In the genomic region with DNA sequence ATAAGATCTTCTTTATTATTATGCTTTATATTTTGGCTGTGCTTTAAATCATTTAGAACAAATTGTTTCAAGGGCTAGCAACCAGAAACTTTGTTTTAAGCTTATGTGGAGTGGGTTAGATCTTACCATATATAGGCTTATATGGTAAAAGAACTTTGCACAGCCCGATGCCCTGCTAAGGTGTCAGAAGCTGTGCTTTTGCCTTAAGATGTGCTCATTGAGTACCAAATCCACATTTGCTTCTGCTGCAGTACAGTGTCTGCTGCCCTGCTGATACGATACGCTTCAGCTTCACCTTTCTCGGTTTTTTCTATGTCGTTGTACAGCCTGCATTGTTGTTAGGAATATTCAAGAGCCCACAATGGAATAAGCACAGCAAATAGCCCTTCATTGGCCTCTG, we compare ENCODE assay signal across 26 cellular contexts. TPM values are rescaled to one million over a fixed set of nuclear protein-coding genes. Genes with fewer than 3 reads are reported as not detected.
DNase-seq lines count a peak whose midpoint lies in the region; ATAC-seq and TF ChIP-seq lines count a peak whose summit lies in the region.
"Had no signal": no experiment of that assay in that cellular context is flagged by ENCODE, and none has a peak within 500 bp of the region (broad histone marks: within the 10 kb centered on the region; RNA-seq: fewer than 3 reads in every experiment).

No MANE protein-coding gene starts in this region.

- H3K4me3 Mint-ChIP-seq in activated naive CD8-positive, alpha-beta T cell: peak overlapping the region; percentile 8
- no peak overlapping the region for H3K4me3 Mint-ChIP-seq in activated naive CD8-positive, alpha-beta T cell treated with anti-CD3 and anti-CD28 coated beads, Interleukin-2, amount 50 U/mL, for 24 hours
- H3K4me3 Mint-ChIP-seq in activated CD4-positive, alpha-beta memory T cell treated with anti-CD3 and anti-CD28 coated beads for 36 hours: peak overlapping the region; percentile 25
- H3K4me3 Mint-ChIP-seq in effector memory CD8-positive, alpha-beta T cell: peak overlapping the region; percentile 74 to 90

- H3K9me3 Mint-ChIP-seq in activated naive CD8-positive, alpha-beta T cell (ENCODE audit: low read depth): no peaks in the 10 kb centered on the region
- no peaks in the 10 kb centered on the region for H3K9me3 Mint-ChIP-seq in activated naive CD8-positive, alpha-beta T cell treated with anti-CD3 and anti-CD28 coated beads, Interleukin-2, amount 50 U/mL, for 24 hours
- no peaks in the 10 kb centered on the region for H3K9me3 Mint-ChIP-seq in activated CD4-positive, alpha-beta memory T cell treated with anti-CD3 and anti-CD28 coated beads for 36 hours
- H3K9me3 Mint-ChIP-seq in effector memory CD8-positive, alpha-beta T cell: no peaks in the 10 kb centered on the region
- H3K9me3 Mint-ChIP-seq: IgD-negative memory B cell had no signal

- H3K36me3 ChIP-seq in vagina: peaks cover 0 to 33% of the 10 kb centered on the region in 2 donors
- H3K36me3 ChIP-seq: neutrophil had no signal

- no peak for TF ChIP-seq POLR2A in vagina (IDR thresholded peaks at IDR 0.05)

- no peak for DNase-seq in activated naive CD8-positive, alpha-beta T cell treated with anti-CD3 and anti-CD28 coated beads, Interleukin-2, amount 50 U/mL, for 24 hours
- no peak for DNase-seq in activated CD4-positive, alpha-beta memory T cell treated with anti-CD3 and anti-CD28 coated beads for 36 hours
- DNase-seq in effector memory CD8-positive, alpha-beta T cell: no peak
- DNase-seq in vagina (ENCODE audit: extremely low spot score in 2 of 2): no peak
- no peak for DNase-seq in NOMO-1 treated with dmso at 0.1 percent for 144 hours (lab: John Stamatoyannopoulos, UW; ENCODE audit: unreplicated experiment)
- DNase-seq in SHP77 (lab: John Stamatoyannopoulos, UW): no peak
- no peak for DNase-seq in HUDEP-2 (lab: John Stamatoyannopoulos, UW; ENCODE audit: unreplicated experiment in 76 of 76)
- DNase-seq: activated CD4-positive, alpha-beta T cell treated with anti-CD3 and anti-CD28 coated beads, Interleukin-2, amount 50 U/mL, for 4 hours; amygdala; DMS153; foreskin melanocyte; GF-D8; hippocampal formation; mucosa of descending colon; NCI-H2081 treated with DMSO at 0.1 percent for 48 hours; OCI-M1; psoas muscle; SHP77 treated with DMSO at 0.1 percent for 48 hours had no signal

- peak overlapping the region; percentile 81 for H3K27ac Mint-ChIP-seq in activated naive CD8-positive, alpha-beta T cell
- H3K27ac Mint-ChIP-seq in activated naive CD8-positive, alpha-beta T cell treated with anti-CD3 and anti-CD28 coated beads, Interleukin-2, amount 50 U/mL, for 24 hours: no peak overlapping the region
- H3K27ac Mint-ChIP-seq in activated CD4-positive, alpha-beta memory T cell treated with anti-CD3 and anti-CD28 coated beads for 36 hours: peak overlapping the region; percentile 68
- peak overlapping the region; percentile 82 to 96 for H3K27ac Mint-ChIP-seq in effector memory CD8-positive, alpha-beta T cell

- no peaks in the 10 kb centered on the region for H3K36me3 Mint-ChIP-seq in activated naive CD8-positive, alpha-beta T cell
- peaks cover 15% of the 10 kb centered on the region for H3K36me3 Mint-ChIP-seq in activated naive CD8-positive, alpha-beta T cell treated with anti-CD3 and anti-CD28 coated beads, Interleukin-2, amount 50 U/mL, for 24 hours (ENCODE audit: low read depth)
- H3K36me3 Mint-ChIP-seq in activated CD4-positive, alpha-beta memory T cell treated with anti-CD3 and anti-CD28 coated beads for 36 hours: peaks cover 35% of the 10 kb centered on the region
- H3K36me3 Mint-ChIP-seq in effector memory CD8-positive, alpha-beta T cell (ENCODE audit: insufficient read depth): peaks cover 37% of the 10 kb centered on the region
- H3K36me3 Mint-ChIP-seq: IgD-negative memory B cell had no signal

- intact Hi-C loops in activated CD4-positive, alpha-beta memory T cell treated with anti-CD3 and anti-CD28 coated beads for 36 hours (cut with micrococcal nuclease): loop anchor here (1.0 to 10.0 kb wide), 2 partner anchors 46 to 1093 kb away; no protein-coding TSS in a partner anchor
- intact Hi-C loops in vagina (cut with DNase I): no loop called here

- H3K27me3 Mint-ChIP-seq in activated naive CD8-positive, alpha-beta T cell: no peaks in the 10 kb centered on the region
- no peaks in the 10 kb centered on the region for H3K27me3 Mint-ChIP-seq in activated naive CD8-positive, alpha-beta T cell treated with anti-CD3 and anti-CD28 coated beads, Interleukin-2, amount 50 U/mL, for 24 hours
- H3K27me3 Mint-ChIP-seq in activated CD4-positive, alpha-beta memory T cell treated with anti-CD3 and anti-CD28 coated beads for 36 hours: no peaks in the 10 kb centered on the region
- H3K27me3 Mint-ChIP-seq in effector memory CD8-positive, alpha-beta T cell: no peaks in the 10 kb centered on the region
- H3K27me3 Mint-ChIP-seq: IgD-negative memory B cell had no signal

- H3K27ac ChIP-seq in vagina: peak overlapping the region; percentile 47
- H3K27ac ChIP-seq: C4-2B, neutrophil, psoas muscle, suprapubic skin had no signal

- POLR2A ChIA-PET in activated CD4-positive, alpha-beta memory T cell treated with anti-CD3 and anti-CD28 coated beads for 36 hours (lab: Charles Lee): interaction anchor here (1.4 to 9.9 kb wide), 2 partner anchors 44 to 158 kb away, joined by 3 to 104 read pairs; no protein-coding TSS in a partner anchor

- H3K27me3 ChIP-seq in vagina: no peaks in the 10 kb centered on the region
- H3K27me3 ChIP-seq: neutrophil, suprapubic skin had no signal

- peaks cover 50% of the 10 kb centered on the region for H3K4me1 ChIP-seq in vagina
- H3K4me1 ChIP-seq: psoas muscle had no signal

- no peak overlapping the region for H3K4me3 ChIP-seq in vagina
- H3K4me3 ChIP-seq: mucosa of descending colon, psoas muscle, suprapubic skin had no signal

- no peaks in the 10 kb centered on the region for H3K9me3 ChIP-seq in vagina
- H3K9me3 ChIP-seq: mucosa of descending colon, neutrophil, psoas muscle, suprapubic skin had no signal

- no peak for ATAC-seq in activated naive CD8-positive, alpha-beta T cell treated with anti-CD3 and anti-CD28 coated beads, Interleukin-2, amount 50 U/mL, for 24 hours
- no peak for ATAC-seq in effector memory CD8-positive, alpha-beta T cell (replicated peaks)
- ATAC-seq: HCT116, mucosa of descending colon, psoas muscle had no signal

- TF ChIP-seq CTCF in vagina (IDR thresholded peaks at IDR 0.05): no peak

- peaks cover 77% of the 10 kb centered on the region for H3K4me1 Mint-ChIP-seq in activated naive CD8-positive, alpha-beta T cell (ENCODE audit: low read depth)
- H3K4me1 Mint-ChIP-seq in activated naive CD8-positive, alpha-beta T cell treated with anti-CD3 and anti-CD28 coated beads, Interleukin-2, amount 50 U/mL, for 24 hours: peaks cover 75% of the 10 kb centered on the region
- H3K4me1 Mint-ChIP-seq in activated CD4-positive, alpha-beta memory T cell treated with anti-CD3 and anti-CD28 coated beads for 36 hours (ENCODE audit: low read depth): peaks cover 72% of the 10 kb centered on the region
- H3K4me1 Mint-ChIP-seq in effector memory CD8-positive, alpha-beta T cell (ENCODE audit: low read depth in 2 of 2): peaks cover 55 to 63% of the 10 kb centered on the region in 2 donors

- CTCF ChIA-PET in activated CD4-positive, alpha-beta memory T cell treated with anti-CD3 and anti-CD28 coated beads for 36 hours (lab: Charles Lee): interaction anchor here (0.6 to 16.1 kb wide), 2 partner anchors 43 to 173 kb away, joined by 3 to 363 read pairs; no protein-coding TSS in a partner anchor

RNA-seq across cellular contexts. Expression of a gene that starts 34.8 kb away (rescaled TPM):
- under 1 TPM; 0.07 to 0.21 TPM for total RNA-seq in activated CD4-positive, alpha-beta memory T cell treated with anti-CD3 and anti-CD28 coated beads for 36 hours
- total RNA-seq in vagina: 2.0 TPM
- total RNA-seq: dermis microvascular lymphatic vessel endothelial cell, epithelial cell of proximal tubule had no signal
